In the genomic region with DNA sequence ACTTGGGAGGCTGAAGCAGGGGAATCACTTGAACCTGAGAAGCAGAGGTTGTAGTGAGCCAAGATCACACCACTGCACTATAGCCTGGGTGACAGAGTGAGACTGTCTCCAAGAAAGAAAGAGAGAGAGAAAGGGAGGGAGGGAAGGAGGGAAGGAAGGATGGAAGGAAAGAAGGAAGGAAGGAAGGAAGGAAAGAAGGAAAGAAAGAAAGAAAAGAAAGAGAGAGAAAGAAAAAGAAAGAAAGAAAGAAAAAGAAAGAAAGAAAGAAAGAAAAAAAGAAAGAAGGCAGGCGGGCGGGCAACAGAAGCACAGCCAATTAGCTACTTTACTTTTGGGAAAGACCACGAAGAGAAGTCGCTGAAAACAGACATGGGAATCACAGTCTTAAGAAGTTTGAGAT, we compare ENCODE assay signal across 1 cellular context.
TF ChIP-seq lines count a peak whose summit lies in the region.

No MANE protein-coding gene starts in this region.

TF ChIP-seq in HEK293, 187 proteins besides CTCF, POLR2A, EP300 and RAD21:
- TF ChIP-seq ZNF366 (tag by site-specific recombination; conservative IDR thresholded peaks at IDR 0.05), result peak; percentile 94
TF ChIP-seq in HEK293: peak in this region for 1; not testable (repeated sequence) for 186.
